In the genomic region with DNA sequence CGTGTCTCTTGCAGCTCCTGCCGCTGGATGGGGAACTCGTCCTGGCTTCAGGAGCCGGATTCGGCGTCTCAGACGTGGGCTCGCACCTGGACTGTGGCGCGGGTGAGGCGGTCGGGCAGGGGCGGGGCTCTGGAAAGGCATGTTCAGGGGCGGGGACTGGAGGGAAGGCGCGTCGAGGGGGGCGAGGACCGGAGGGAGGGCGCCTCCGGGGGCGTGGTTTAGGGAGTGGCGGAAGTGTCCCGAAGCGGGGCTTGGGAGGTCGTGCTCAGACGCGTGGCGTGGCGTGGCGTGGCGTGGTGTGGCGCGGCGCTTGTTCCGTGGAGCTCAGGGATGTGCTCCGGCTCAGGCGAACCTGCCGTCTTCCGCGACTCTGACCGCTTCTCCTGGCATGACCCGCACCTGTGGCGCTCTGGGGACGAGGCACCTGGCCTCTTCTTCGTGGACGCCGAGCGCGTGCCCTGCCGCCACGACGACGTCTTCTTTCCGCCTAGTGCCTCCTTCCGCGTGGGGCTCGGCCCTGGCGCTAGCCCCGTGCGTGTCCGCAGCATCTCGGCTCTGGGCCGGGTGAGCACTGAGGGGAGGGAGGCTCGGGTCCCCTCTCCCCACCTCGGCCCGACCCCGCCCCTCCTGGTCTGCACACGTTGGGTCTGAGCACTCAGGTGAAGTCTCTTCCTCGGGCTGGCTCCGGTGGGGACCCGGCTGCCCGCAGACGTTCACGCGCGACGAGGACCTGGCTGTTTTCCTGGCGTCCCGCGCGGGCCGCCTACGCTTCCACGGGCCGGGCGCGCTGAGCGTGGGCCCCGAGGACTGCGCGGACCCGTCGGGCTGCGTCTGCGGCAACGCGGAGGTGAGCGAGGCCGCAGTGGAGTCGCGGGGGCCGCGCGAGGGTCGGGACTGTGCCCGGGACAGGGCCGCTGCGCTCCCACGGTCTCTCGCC, we compare ENCODE assay signal across 7 cellular contexts.
DNase-seq lines count a peak whose midpoint lies in the region; ATAC-seq and TF ChIP-seq lines count a peak whose summit lies in the region.

No MANE protein-coding gene starts in this region.

- in situ Hi-C loops in astrocyte of the cerebellum (cut with HindIII; ENCODE audit: low sequenced_read_pairs): no loop called here

- peak overlapping the region; percentile 30 for H3K4me3 ChIP-seq in astrocyte of the cerebellum (ENCODE audit: low read depth, low read length)

- peak; percentile 61 for ATAC-seq in GM18907 (IDR thresholded peaks at IDR 0.05; ENCODE audit: unreplicated experiment)
- no peak for ATAC-seq in HG03439 (IDR thresholded peaks at IDR 0.05; ENCODE audit: unreplicated experiment)

- DNase-seq in HPDE6-E6E7 (ENCODE audit: extremely low spot score) (peak; percentile 85), T-helper 1 cell (peak; percentile 64 to 75 (median 70)), astrocyte of the cerebellum (ENCODE audit: low read depth) (no peak), left kidney (ENCODE audit: low read depth, low spot score) (peak; percentile 92)
- peak; percentile 39 to 68 (median 51) for DNase-seq in stimulated activated CD4-positive, alpha-beta T cell treated with anti-CD3 and anti-CD28 coated beads, TNF-alpha, amount 100 ng/mL, for 24 hours (ENCODE audit: low read depth in 3 of 3)

- no peak for TF ChIP-seq CTCF in astrocyte of the cerebellum (IDR thresholded peaks at IDR 0.05; ENCODE audit: low read depth, low read length, missing control alignments)
